Comparison of ENCODE assay signal across 8 cellular contexts in genomic region chr11:85665756-85666155, GRCh38. TPM values are rescaled to one million over a fixed set of nuclear protein-coding genes. Genes with fewer than 3 reads are reported as not detected.
DNase-seq lines count a peak whose midpoint lies in the region; ATAC-seq and TF ChIP-seq lines count a peak whose summit lies in the region.

No MANE protein-coding gene starts in this region.

- no peaks in the 10 kb centered on the region for H3K27me3 ChIP-seq in spleen (replicated peaks in 1 of 7)

- in situ Hi-C loops in G401 (cut with HindIII; ENCODE audit: low sequenced_read_pairs) = no loop called here

- H3K4me1 ChIP-seq in spleen = peaks cover 21 to 41% (median 35%) of the 10 kb centered on the region in 6 donors

- no peak for TF ChIP-seq POLR2A in spleen (IDR thresholded peaks at IDR 0.05)

- intact Hi-C loops in spleen (cut with DNase I; ENCODE audit: low total_unique reads) = no loop called here

- H3K27me3 Mint-ChIP-seq in T-helper 2 cell treated with Interferon-gamma antibody and Interleukin-4, amounts not matched to agents 5 μg/mL and 100 μg/mL, for 36 hours (ENCODE audit: low read depth) = no peaks in the 10 kb centered on the region

- TF ChIP-seq CTCF in VCaP (conservative IDR thresholded peaks at IDR 0.05) (no peak), spleen (IDR thresholded peaks at IDR 0.05 in 8 of 11, conservative IDR thresholded peaks at IDR 0.05 in 3 of 11) (no peak)

- H3K4me1 Mint-ChIP-seq in T-helper 2 cell treated with Interferon-gamma antibody and Interleukin-4, amounts not matched to agents 5 μg/mL and 100 μg/mL, for 36 hours (ENCODE audit: low read depth) = peaks cover 24% of the 10 kb centered on the region

- H3K9me3 ChIP-seq in spleen = no peaks in the 10 kb centered on the region

- ATAC-seq in GM18498 (IDR thresholded peaks at IDR 0.05; ENCODE audit: unreplicated experiment) = no peak

- no peaks in the 10 kb centered on the region for H3K9me3 Mint-ChIP-seq in T-helper 2 cell treated with Interferon-gamma antibody and Interleukin-4, amounts not matched to agents 5 μg/mL and 100 μg/mL, for 36 hours

- H3K4me3 ChIP-seq in spleen = peak overlapping the region in 1 of 8 donors; percentile 90

- peak overlapping the region; percentile 29 for H3K4me3 Mint-ChIP-seq in T-helper 2 cell treated with Interferon-gamma antibody and Interleukin-4, amounts not matched to agents 5 μg/mL and 100 μg/mL, for 36 hours

- peak overlapping the region; percentile 13 for H3K27ac Mint-ChIP-seq in T-helper 2 cell treated with Interferon-gamma antibody and Interleukin-4, amounts not matched to agents 5 μg/mL and 100 μg/mL, for 36 hours

- no peak for DNase-seq in T-helper 2 cell treated with Interferon-gamma antibody and Interleukin-4, amounts not matched to agents 5 μg/mL and 100 μg/mL, for 36 hours (ENCODE audit: low spot score)
- no peak for DNase-seq in T-helper 2 cell
- DNase-seq in globus pallidus (ENCODE audit: low spot score) = peak; percentile 38
- no peak for DNase-seq in spleen
- DNase-seq in effector CD4-positive, alpha-beta T cell = no peak
- no peak for DNase-seq in G401 (ENCODE audit: low spot score)

- H3K36me3 ChIP-seq in spleen = peaks cover 0 to 17% (median 0%) of the 10 kb centered on the region in 6 donors

- WGBS in spleen, 5 donors = 61 to 79% (median 65%) methylated on average over 5 of the region's 5 CpGs

- H3K27ac ChIP-seq in VCaP = peak overlapping the region; percentile 98
- H3K27ac ChIP-seq in spleen = peak overlapping the region in 7 of 8 donors; percentile 98 to 99 (median 98)

- H3K36me3 Mint-ChIP-seq in T-helper 2 cell treated with Interferon-gamma antibody and Interleukin-4, amounts not matched to agents 5 μg/mL and 100 μg/mL, for 36 hours (ENCODE audit: low read depth) = peaks cover 32% of the 10 kb centered on the region

RNA-seq across cellular contexts. Expression of gene CREBZF, which starts 0.8 kb away (rescaled TPM):
- total RNA-seq in spleen = 100 to 1,000 TPM in 1 of 7 donors, 10 to 100 TPM in 6; 51.4 to 111 (median 58.6) TPM
- polyA plus RNA-seq in spleen = 10 to 100 TPM; 24.3 to 40.8 (median 28.3) TPM
- total RNA-seq in G401 (2014; rRNA removed; shearing (Covaris generic)) = 28.1 and 33.9 TPM in 2 replicates

RNA-seq across cellular contexts. Expression of gene TMEM126A, which starts 18.0 kb away (rescaled TPM):
- total RNA-seq in spleen = 10 to 100 TPM; 14.6 to 21.4 (median 18.9) TPM
- 10 to 100 TPM; 39.3 to 47.6 (median 45.5) TPM for polyA plus RNA-seq in spleen
- 12.5 and 29.9 TPM in 2 replicates for total RNA-seq in G401 (2014; rRNA removed; shearing (Covaris generic))

RNA-seq across cellular contexts. Expression of gene CCDC89, which starts 20.2 kb away (rescaled TPM):
- 1 to 10 TPM in 4 of 7 donors, under 1 TPM in 3; 0.44 to 4.3 (median 1.3) TPM for total RNA-seq in spleen
- under 1 TPM; 0.11 to 0.21 (median 0.16) TPM for polyA plus RNA-seq in spleen
- 8.6 and 10.7 TPM in 2 replicates for total RNA-seq in G401 (2014; rRNA removed; shearing (Covaris generic))

RNA-seq across cellular contexts. Expression of gene TMEM126B, which starts 37.4 kb away (rescaled TPM):
- total RNA-seq in spleen = 10 to 100 TPM; 32.5 to 60.5 (median 44.4) TPM
- 10 to 100 TPM; 63.6 to 84.0 (median 80.7) TPM for polyA plus RNA-seq in spleen
- total RNA-seq in G401 (2014; rRNA removed; shearing (Covaris generic)) = 124 and 163 TPM in 2 replicates

RNA-seq across cellular contexts. Expression of gene DLG2, which starts 38.6 kb away (rescaled TPM):
- 10 to 100 TPM in 3 of 7 donors, 1 to 10 TPM in 4; 5.8 to 12.7 (median 9.4) TPM for total RNA-seq in spleen
- polyA plus RNA-seq in spleen = under 1 TPM; 0.43 to 0.67 (median 0.50) TPM
- total RNA-seq in G401 (2014; rRNA removed; shearing (Covaris generic)) = 3.8 and 6.6 TPM in 2 replicates
